Comparison of ENCODE assay signal across 12 cellular contexts in genomic region chr11:49229136-49229535, GRCh38. TPM values are rescaled to one million over a fixed set of nuclear protein-coding genes. Genes with fewer than 3 reads are reported as not detected.
A peak's percentile ranks its signal among the peaks of the same experiment; 100 is the strongest.
DNase-seq lines count a peak whose midpoint lies in the region; ATAC-seq, FAIRE-seq and TF ChIP-seq lines count a peak whose summit lies in the region.
"Not testable (repeated sequence)": the region's sequence is repeated elsewhere in the genome, so short reads cannot be mapped to it uniquely, and the experiment has no call there.
"Had no signal": no experiment of that assay in that cellular context is flagged by ENCODE, and none has a peak within 500 bp of the region (broad histone marks: within the 10 kb centered on the region; RNA-seq: fewer than 3 reads in every experiment).

No MANE protein-coding gene starts in this region.

- not testable (repeated sequence) for H3K9me3 Mint-ChIP-seq in endodermal cell

- not testable (repeated sequence) for DNase-seq in GM10248 (ENCODE audit: extremely low spot score); SK-N-SH; endodermal cell; left ventricle myocardium superior; right lobe of liver; pancreas; upper lobe of right lung
- peak; percentile 5 for DNase-seq in NCI-H748 (lab: John Stamatoyannopoulos, UW; ENCODE audit: unreplicated experiment)

- H3K4me3 ChIP-seq in SK-N-SH (ENCODE audit: low read depth in 2 of 2, low read length in 1 of 2); endodermal cell (ENCODE audit: low read length); right lobe of liver; pancreas; upper lobe of right lung: not testable (repeated sequence)

- WGBS in SK-N-SH (ENCODE audit: low lambda C conversion rate), result 13% methylated on average over 2 of the region's 2 CpGs
- WGBS in endodermal cell (ENCODE audit: insufficient coverage in 1 of 2, insufficient read length in 1 of 2), 2 experiments, result 79 to 100% methylated on average over 1 to 2 of the region's 2 CpGs
- 60% methylated on average over 2 of the region's 2 CpGs for WGBS in right lobe of liver (ENCODE audit: insufficient coverage, low coverage, low lambda C conversion rate, missing lambda C conversion rate)
- 44 to 48% methylated on average over 2 of the region's 2 CpGs for WGBS in pancreas, 2 donors

- not testable (repeated sequence) for TF ChIP-seq POLR2A in right lobe of liver (IDR thresholded peaks at IDR 0.05)

- not testable (repeated sequence) for H3K36me3 Mint-ChIP-seq in endodermal cell (ENCODE audit: low read depth)

- not testable (repeated sequence) for H3K9me2 ChIP-seq in SK-N-SH

- TF ChIP-seq EP300 in SK-N-SH (IDR thresholded peaks at IDR 0.05; ENCODE audit: borderline replicate concordance in 1 of 2, low read depth in 1 of 2, low read length in 1 of 2), result not testable (repeated sequence)

- H3K27me3 ChIP-seq in SK-N-SH (ENCODE audit: insufficient read depth); endodermal cell (ENCODE audit: control insufficient read depth, insufficient read depth, low read length, poor library complexity, severe bottlenecking); right lobe of liver; pancreas; upper lobe of right lung: not testable (repeated sequence)

- H3F3A ChIP-seq in SK-N-SH (replicated peaks; ENCODE audit: insufficient read depth), result not testable (repeated sequence)

- H2AFZ ChIP-seq in SK-N-SH (ENCODE audit: low read depth), result not testable (repeated sequence)

- peak; percentile 34 for ATAC-seq in left ventricle myocardium superior
- peak; percentile 71 to 87 (median 78) for ATAC-seq in right lobe of liver
- peak in 3 of 4 donors; percentile 63 to 74 (median 69) for ATAC-seq in pancreas
- peak; percentile 68 for ATAC-seq in upper lobe of right lung

- FAIRE-seq in pancreas (lab: Jason Lieb, UNC), result peak; percentile 56

- H3K27ac ChIP-seq in SK-N-SH (ENCODE audit: low read depth in 2 of 2, low read length in 1 of 2); endodermal cell (ENCODE audit: low read depth, low read length); right lobe of liver; pancreas; upper lobe of right lung: not testable (repeated sequence)

- not testable (repeated sequence) for H3K27ac Mint-ChIP-seq in endodermal cell

- not testable (repeated sequence) for H3K4me1 ChIP-seq in SK-N-SH (ENCODE audit: control insufficient read depth in 1 of 2, insufficient read depth in 2 of 2, low read depth in 1 of 2, low read length in 1 of 2); endodermal cell (ENCODE audit: control insufficient read depth, insufficient read depth, low read length); right lobe of liver; pancreas; upper lobe of right lung

- not testable (repeated sequence) for H3K4me3 Mint-ChIP-seq in endodermal cell

- H4K20me1 ChIP-seq in SK-N-SH (ENCODE audit: insufficient read depth), result not testable (repeated sequence)

- not testable (repeated sequence) for H3K9me3 ChIP-seq in SK-N-SH, right lobe of liver, pancreas, upper lobe of right lung
- peaks cover 13% of the 10 kb centered on the region for H3K9me3 ChIP-seq in endodermal cell (ENCODE audit: control insufficient read depth, low read length)

- not testable (repeated sequence) for H3K36me3 ChIP-seq in SK-N-SH (replicated peaks in 1 of 2; ENCODE audit: control insufficient read depth in 1 of 2, insufficient read depth in 2 of 2, low read length in 1 of 2); endodermal cell (ENCODE audit: control insufficient read depth, insufficient read depth, low read length); right lobe of liver; pancreas; upper lobe of right lung

- POLR2A ChIA-PET in GM10248 (lab: Yijun Ruan, JAX); SK-N-SH (lab: Yijun Ruan, JAX): not testable (repeated sequence)

- peak; percentile 1 for TF ChIP-seq CTCF in GM10248 (IDR thresholded peaks at IDR 0.05; ENCODE audit: control extremely low read depth, extremely low read depth, low read depth, missing control alignments)
- TF ChIP-seq CTCF in SK-N-SH (IDR thresholded peaks at IDR 0.05), result peak; percentile 41
- TF ChIP-seq CTCF in endodermal cell (conservative IDR thresholded peaks at IDR 0.05), result peak; percentile 76
- TF ChIP-seq CTCF in right lobe of liver (IDR thresholded peaks at IDR 0.05), result peak; percentile 51 to 66 (median 53)
- peak in 2 of 4 donors; percentile 10 to 17 for TF ChIP-seq CTCF in pancreas (IDR thresholded peaks at IDR 0.05)
- TF ChIP-seq CTCF in upper lobe of right lung (IDR thresholded peaks at IDR 0.05), result peak; percentile 47

- TF ChIP-seq RAD21 in SK-N-SH (IDR thresholded peaks at IDR 0.05; ENCODE audit: low read length), result peak; percentile 47

- not testable (repeated sequence) for H3K9ac ChIP-seq in SK-N-SH; endodermal cell (ENCODE audit: extremely low read depth, low read length, poor library complexity, severe bottlenecking)

- not testable (repeated sequence) for H3K79me2 ChIP-seq in SK-N-SH (ENCODE audit: insufficient read depth)

- H3K4me2 ChIP-seq in SK-N-SH, result not testable (repeated sequence)

- CTCF ChIA-PET in GM10248 (lab: Yijun Ruan, JAX); SK-N-SH (lab: Yijun Ruan, JAX): not testable (repeated sequence)

- not testable (repeated sequence) for H3K4me1 Mint-ChIP-seq in endodermal cell

- not testable (repeated sequence) for H3K27me3 Mint-ChIP-seq in endodermal cell (ENCODE audit: insufficient read depth)

- intact Hi-C loops in left ventricle myocardium superior (cut with micrococcal nuclease), result loop anchor here (10.0 kb wide), 1 partner anchor 296 kb away; no protein-coding TSS in a partner anchor
- intact Hi-C loops in right lobe of liver (cut with DNase I); pancreas (cut with DNase I); upper lobe of right lung (cut with DNase I): not testable (repeated sequence)

RNA-seq across cellular contexts. Expression of gene FOLH1, which starts 20.7 kb away (rescaled TPM):
- polyA plus RNA-seq in SK-N-SH (2012; rRNA removed) (not detected in 2 replicates), pancreas (under 1 TPM; 0.15 to 0.19 TPM)
- not detected in 2 replicates for polyA plus RNA-seq in SK-N-SH (2012; cell fraction: cytosol; rRNA removed)
- not detected in 2 replicates for polyA plus RNA-seq in SK-N-SH (2012; cell fraction: nucleus; rRNA removed)
- total RNA-seq in endodermal cell (1 to 10 TPM in 1 of 2 donors, under 1 TPM in 1; 0.35 to 1.6 TPM), left ventricle myocardium superior (not detected), right lobe of liver (10 to 100 TPM in 5 of 6 experiments, 1 to 10 TPM in 1; 6.2 to 24.2 (median 17.6) TPM), pancreas (under 1 TPM in 3 of 6 donors, not detected in 3; 0.12 to 0.87 (median 0.24) TPM), upper lobe of right lung (5.1 TPM)
- polyA plus RNA-seq in endodermal cell (2013, experiment 1 of 2), result 0.57 TPM
- polyA plus RNA-seq in endodermal cell (2013, experiment 2 of 2), result 0.46 TPM
- total RNA-seq: activated CD8-positive, alpha-beta T cell treated with anti-CD3 and anti-CD28 coated beads for 36 hours; CD8-positive, alpha-beta T cell; naive thymus-derived CD4-positive, alpha-beta T cell; T-cell had no signal
- polyA plus RNA-seq: naive thymus-derived CD4-positive, alpha-beta T cell had no signal
